In genomic region chr16:12434567-12434966, GRCh38 we compare ENCODE assay signal across 22 cellular contexts.
"Had no signal": no experiment of that assay in that cellular context is flagged by ENCODE, and none has a peak within 500 bp of the region (broad histone marks: within the 10 kb centered on the region; RNA-seq: fewer than 3 reads in every experiment).

No MANE protein-coding gene starts in this region.

- H3K4me1 ChIP-seq: prostate gland, right atrium auricular region had no signal

- H3K27me3 Mint-ChIP-seq: activated naive CD8-positive, alpha-beta T cell treated with anti-CD3 and anti-CD28 coated beads for 36 hours; natural killer cell treated with Interleukin-12 subunit alpha and Interleukin-12 subunit beta and Interleukin-15 and Interleukin-18, amount 100 ng/mL, for 72 hours; stimulated activated naive CD8-positive, alpha-beta T cell treated with anti-CD3 and anti-CD28 coated beads, Interleukin-15, Interleukin-2, amounts not matched to agents 100 ng/mL and 50 ng/mL, for 24 hours; T-helper 17 cell had no signal

- H3K27me3 ChIP-seq: heart left ventricle, ovary, right atrium auricular region, tibial nerve had no signal

- H3K4me3 ChIP-seq: coronary artery, heart left ventricle, ovary, prostate gland, right atrium auricular region, tibial nerve had no signal

- ATAC-seq: activated CD4-positive, CD25-positive, alpha-beta regulatory T cell treated with anti-CD3 and anti-CD28 coated beads, Interleukin-2, amount 50 U/mL, for 24 hours; activated T-cell treated with anti-CD3 and anti-CD28 coated beads, Interleukin-2, amount 50 U/mL, for 4 hours; heart left ventricle; left ventricle myocardium superior; natural killer cell treated with Interleukin-12 subunit alpha and Interleukin-12 subunit beta and Interleukin-15 and Interleukin-18, amount 100 ng/mL, for 72 hours; T-helper 17 cell had no signal

- H3K27ac Mint-ChIP-seq: activated naive CD8-positive, alpha-beta T cell treated with anti-CD3 and anti-CD28 coated beads for 36 hours; endodermal cell; mesothelial cell of epicardium; natural killer cell treated with Interleukin-12 subunit alpha and Interleukin-12 subunit beta and Interleukin-15 and Interleukin-18, amount 100 ng/mL, for 72 hours; stimulated activated naive CD8-positive, alpha-beta T cell treated with anti-CD3 and anti-CD28 coated beads, Interleukin-15, Interleukin-2, amounts not matched to agents 100 ng/mL and 50 ng/mL, for 24 hours; T-helper 17 cell had no signal

- H3K27ac ChIP-seq: coronary artery, heart left ventricle, ovary, prostate gland, right atrium auricular region, tibial nerve had no signal

- H3K9me3 Mint-ChIP-seq: activated T-cell treated with anti-CD3 and anti-CD28 coated beads, Interleukin-2, amount 50 U/mL, for 4 hours; endodermal cell; mesothelial cell of epicardium; natural killer cell treated with Interleukin-12 subunit alpha and Interleukin-12 subunit beta and Interleukin-15 and Interleukin-18, amount 100 ng/mL, for 72 hours had no signal

- H3K4me1 Mint-ChIP-seq: mesothelial cell of epicardium had no signal

- H3K9me3 ChIP-seq: heart left ventricle, ovary, prostate gland, right atrium auricular region, tibial nerve had no signal

- DNase-seq: activated CD4-positive, alpha-beta T cell treated with anti-CD3 and anti-CD28 coated beads, Interleukin-2, amount 50 U/mL, for 1 hour; activated naive CD4-positive, alpha-beta T cell treated with Interleukin-2 at 50 U/mL for 16 hours; activated naive CD8-positive, alpha-beta T cell treated with anti-CD3 and anti-CD28 coated beads for 36 hours; activated T-cell treated with anti-CD3 and anti-CD28 coated beads, Interleukin-2, amount 50 U/mL, for 4 hours; endodermal cell; heart left ventricle; left ventricle myocardium superior; mammary epithelial cell; ovary; stimulated activated CD4-positive, alpha-beta T cell treated with anti-CD3 and anti-CD28 coated beads, Interleukin-4, amount 100 ng/mL, for 24 hours; T-helper 17 cell had no signal

- H3K4me3 Mint-ChIP-seq: activated naive CD8-positive, alpha-beta T cell treated with anti-CD3 and anti-CD28 coated beads for 36 hours; activated T-cell treated with anti-CD3 and anti-CD28 coated beads, Interleukin-2, amount 50 U/mL, for 4 hours; endodermal cell; mesothelial cell of epicardium; natural killer cell treated with Interleukin-12 subunit alpha and Interleukin-12 subunit beta and Interleukin-15 and Interleukin-18, amount 100 ng/mL, for 72 hours; stimulated activated naive CD8-positive, alpha-beta T cell treated with anti-CD3 and anti-CD28 coated beads, Interleukin-15, Interleukin-2, amounts not matched to agents 100 ng/mL and 50 ng/mL, for 24 hours; T-helper 17 cell had no signal

- FAIRE-seq: bronchial epithelial cell, islet of Langerhans, urothelium cell line had no signal

- H3K36me3 ChIP-seq: heart left ventricle, ovary, prostate gland, right atrium auricular region, tibial nerve had no signal

- H3K36me3 Mint-ChIP-seq: mesothelial cell of epicardium; natural killer cell treated with Interleukin-12 subunit alpha and Interleukin-12 subunit beta and Interleukin-15 and Interleukin-18, amount 100 ng/mL, for 72 hours had no signal
